In the genomic region with DNA sequence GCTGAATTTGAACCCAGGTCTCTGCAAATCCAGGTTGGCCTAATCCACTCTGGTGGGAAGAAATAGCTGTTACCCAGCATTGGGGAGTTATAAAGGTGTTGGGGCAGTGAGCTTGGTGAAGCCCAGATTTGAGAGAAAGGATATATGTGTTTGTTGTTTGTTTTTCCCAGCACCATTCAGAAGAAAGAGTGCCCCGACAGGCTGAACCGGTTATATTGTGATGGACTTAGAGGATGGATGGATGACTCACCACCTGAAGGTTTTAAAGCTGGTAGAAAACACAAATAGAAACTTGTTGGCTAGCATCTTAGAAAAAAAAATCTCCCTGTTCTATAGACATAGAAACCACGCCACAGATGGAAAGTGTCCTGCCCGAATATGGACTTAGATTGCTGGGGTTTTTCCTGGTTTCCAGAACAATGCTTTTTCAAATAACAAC, we compare ENCODE assay signal across 15 cellular contexts.
A peak's percentile ranks its signal among the peaks of the same experiment; 100 is the strongest.
DNase-seq lines count a peak whose midpoint lies in the region; ATAC-seq, FAIRE-seq and TF ChIP-seq lines count a peak whose summit lies in the region.
"Had no signal": no experiment of that assay in that cellular context is flagged by ENCODE, and none has a peak within 500 bp of the region (broad histone marks: within the 10 kb centered on the region; RNA-seq: fewer than 3 reads in every experiment).

No MANE protein-coding gene starts in this region.

- TF ChIP-seq EP300 in A549 (IDR thresholded peaks at IDR 0.05) (no peak), gastroesophageal sphincter (IDR thresholded peaks at IDR 0.05) (no peak)

- POLR2A ChIA-PET in A549 (lab: Yijun Ruan, JAX): no interaction called here

- TF ChIP-seq POLR2A in A549 (IDR thresholded peaks at IDR 0.05; ENCODE audit: low read length) (no peak), gastroesophageal sphincter (IDR thresholded peaks at IDR 0.05) (no peak)

- ATAC-seq in A549 (peak in 1 of 2 experiments; percentile 16; a peak in 1 of 6 replicates), gastroesophageal sphincter (no peak), GM21390 (IDR thresholded peaks at IDR 0.05; ENCODE audit: unreplicated experiment) (no peak), HG02642 (IDR thresholded peaks at IDR 0.05; ENCODE audit: poor library complexity, unreplicated experiment) (no peak)
- no peak for ATAC-seq in activated T-helper 17 cell treated with anti-CD3 and anti-CD28 coated beads, Interleukin-2, amount 50 U/mL, for 72 hours (replicated peaks)
- ATAC-seq: sciatic nerve had no signal

- WGBS in A549 (ENCODE audit: missing lambda C conversion rate): 16% methylated on average over 4 of the region's 4 CpGs
- 53% methylated on average over 4 of the region's 4 CpGs for WGBS in HUES64
- WGBS in gastroesophageal sphincter (ENCODE audit: low coverage in 1 of 2), 2 donors: 50 to 53% methylated on average over 4 of the region's 4 CpGs

- H3K4me2 ChIP-seq in A549: peak overlapping the region; percentile 43

- H3K36me3 Mint-ChIP-seq in activated T-helper 17 cell treated with anti-CD3 and anti-CD28 coated beads, Interleukin-2, amount 50 U/mL, for 72 hours (ENCODE audit: low read depth): no peaks in the 10 kb centered on the region
- H3K36me3 Mint-ChIP-seq: naive B cell had no signal

- H3K4me3 Mint-ChIP-seq in activated T-helper 17 cell treated with anti-CD3 and anti-CD28 coated beads, Interleukin-2, amount 50 U/mL, for 72 hours: no peak overlapping the region
- H3K4me3 Mint-ChIP-seq: naive B cell had no signal

- H3K27ac Mint-ChIP-seq in activated T-helper 17 cell treated with anti-CD3 and anti-CD28 coated beads, Interleukin-2, amount 50 U/mL, for 72 hours: no peak overlapping the region
- H3K27ac Mint-ChIP-seq: naive B cell had no signal

- FAIRE-seq in A549 (lab: Jason Lieb, UNC): no peak
- FAIRE-seq: GM12892 had no signal

- H3K9ac ChIP-seq in HUES64 (ENCODE audit: low read depth, low read length): peak overlapping the region; percentile 62

- H3K27me3 ChIP-seq in HUES64 (ENCODE audit: insufficient read depth, low read length): no peaks in the 10 kb centered on the region
- peaks cover 45% of the 10 kb centered on the region for H3K27me3 ChIP-seq in gastroesophageal sphincter
- H3K27me3 ChIP-seq: brain microvascular endothelial cell had no signal

- peak overlapping the region in 1 of 2 experiments; percentile 22; a peak in 2 of 6 replicates for H3K27ac ChIP-seq in A549
- H3K27ac ChIP-seq in HUES64 (ENCODE audit: low read depth, low read length): peak overlapping the region; percentile 83
- peak overlapping the region; percentile 94 for H3K27ac ChIP-seq in VCaP
- H3K27ac ChIP-seq in gastroesophageal sphincter: no peak overlapping the region
- H3K27ac ChIP-seq: brain microvascular endothelial cell had no signal

- no peaks in the 10 kb centered on the region for H3K9me3 ChIP-seq in A549
- H3K9me3 ChIP-seq in HUES64 (ENCODE audit: insufficient read depth, low read depth, low read length): no peaks in the 10 kb centered on the region
- peaks cover 0 to 5% (median 0%) of the 10 kb centered on the region in 3 donors for H3K9me3 ChIP-seq in gastroesophageal sphincter

- CTCF ChIA-PET in A549 (lab: Yijun Ruan, JAX): interaction anchor here (1.0 to 9.2 kb wide), 8 partner anchors 9 to 1247 kb away, joined by 3 to 67 read pairs (median 4); no protein-coding TSS in a partner anchor

- H3K4me1 Mint-ChIP-seq in activated T-helper 17 cell treated with anti-CD3 and anti-CD28 coated beads, Interleukin-2, amount 50 U/mL, for 72 hours: no peaks in the 10 kb centered on the region
- H3K4me1 Mint-ChIP-seq: naive B cell had no signal

- no peak for TF ChIP-seq RAD21 in A549 (conservative IDR thresholded peaks at IDR 0.05 in 1 of 2, IDR thresholded peaks at IDR 0.05 in 1 of 2)

- no peaks in the 10 kb centered on the region for H3K36me3 ChIP-seq in HUES64 (ENCODE audit: insufficient read depth, low read length)
- H3K36me3 ChIP-seq in gastroesophageal sphincter: no peaks in the 10 kb centered on the region
- H3K36me3 ChIP-seq: brain microvascular endothelial cell had no signal

- no peaks in the 10 kb centered on the region for H3K9me3 Mint-ChIP-seq in activated T-helper 17 cell treated with anti-CD3 and anti-CD28 coated beads, Interleukin-2, amount 50 U/mL, for 72 hours

- H3K4me3 ChIP-seq in A549 (no peak overlapping the region), HUES64 (ENCODE audit: low read length) (peak overlapping the region; percentile 30), gastroesophageal sphincter (no peak overlapping the region)

- H3K4me1 ChIP-seq in A549 (peaks cover 36% of the 10 kb centered on the region), HUES64 (ENCODE audit: insufficient read depth, low read length) (peaks cover 28% of the 10 kb centered on the region), gastroesophageal sphincter (no peaks in the 10 kb centered on the region)

- DNase-seq in A549 (ENCODE audit: low read depth in 1 of 2, low spot score in 1 of 2) (peak in 1 of 2 experiments; percentile 41), kidney tubule cell (ENCODE audit: low spot score) (peak; percentile 47)
- DNase-seq: ACHN; activated CD4-positive, alpha-beta T cell treated with anti-CD3 and anti-CD28 coated beads for 4 hours; activated effector memory CD4-positive, alpha-beta T cell treated with Interleukin-2 at 50 U/mL for 16 hours; brain microvascular endothelial cell; naive B cell had no signal

- H3K27me3 Mint-ChIP-seq in activated T-helper 17 cell treated with anti-CD3 and anti-CD28 coated beads, Interleukin-2, amount 50 U/mL, for 72 hours: peaks cover 40% of the 10 kb centered on the region

- TF ChIP-seq CTCF in A549 (IDR thresholded peaks at IDR 0.05) (no peak), VCaP (conservative IDR thresholded peaks at IDR 0.05) (no peak), gastroesophageal sphincter (IDR thresholded peaks at IDR 0.05) (no peak)

TF ChIP-seq in A549, 52 proteins besides CTCF, POLR2A, EP300 and RAD21:
- TF ChIP-seq FOSL2 (IDR thresholded peaks at IDR 0.05): no peak
- peak; percentile 54 for TF ChIP-seq FOSL2 (CRISPR knock-in tag; IDR thresholded peaks at IDR 0.05)
- no peak for TF ChIP-seq KDM5A (IDR thresholded peaks at IDR 0.05)

Comparison
In these comparisons a context has a peak if more than half of its experiments do, and no peak if none do; other contexts are left out.
1. H3K27ac ChIP-seq: peak in HUES64 (single experiment) and VCaP (single experiment); none in gastroesophageal sphincter (0 of 4).